8 cellular contexts compared by ENCODE assay signal in the genomic region with DNA sequence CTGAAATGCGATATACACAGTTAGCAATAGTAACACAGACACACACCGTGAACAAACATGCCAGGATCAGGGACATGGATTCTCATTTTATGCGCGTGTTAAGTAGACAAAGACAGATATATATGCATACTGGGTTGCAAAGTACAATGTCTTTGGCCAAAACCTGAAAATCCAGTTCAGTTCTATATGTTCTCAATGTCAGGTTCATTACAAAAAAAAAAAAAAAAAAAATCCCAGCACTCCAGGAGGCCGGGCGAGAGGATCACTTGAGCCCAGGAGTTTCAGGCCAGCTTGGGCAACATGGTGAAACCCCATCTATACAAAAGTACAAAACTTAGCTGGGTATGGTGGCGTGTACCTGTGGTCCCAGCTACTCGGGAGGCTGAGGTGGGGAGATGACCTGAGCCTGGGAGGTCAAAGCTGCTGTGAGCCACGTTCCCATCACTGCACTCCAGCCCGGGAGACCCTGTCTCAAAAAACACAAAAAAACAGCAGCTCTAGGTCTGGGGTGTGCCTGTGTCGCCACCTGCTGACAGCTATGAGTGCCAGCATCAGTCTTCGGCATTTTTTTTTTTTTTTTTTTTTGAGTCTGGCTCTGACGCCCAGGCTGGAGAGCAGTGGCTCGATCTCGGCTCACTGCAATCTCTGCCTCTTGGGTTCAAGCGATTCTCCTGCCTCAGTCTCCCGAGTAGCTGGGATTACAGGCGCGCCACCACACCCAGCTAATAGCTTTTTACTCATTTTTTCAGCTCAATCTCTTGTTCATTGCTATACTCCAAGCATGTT. TPM values are rescaled to one million over a fixed set of nuclear protein-coding genes. Genes with fewer than 3 reads are reported as not detected.
DNase-seq lines count a peak whose midpoint lies in the region; ATAC-seq and TF ChIP-seq lines count a peak whose summit lies in the region.

No MANE protein-coding gene starts in this region.

- H3K27me3 Mint-ChIP-seq in CD4-positive, CD25-positive, alpha-beta regulatory T cell: no peaks in the 10 kb centered on the region
- no peaks in the 10 kb centered on the region for H3K27me3 Mint-ChIP-seq in activated T-cell treated with anti-CD3 and anti-CD28 coated beads, Interleukin-2, amount 50 U/mL, for 72 hours (ENCODE audit: low read depth)

- H3K27ac Mint-ChIP-seq in CD4-positive, CD25-positive, alpha-beta regulatory T cell: peak overlapping the region in 2 of 3 donors; percentile 46 to 52
- H3K27ac Mint-ChIP-seq in activated T-cell treated with anti-CD3 and anti-CD28 coated beads, Interleukin-2, amount 50 U/mL, for 72 hours: no peak overlapping the region

- peak; percentile 72 to 77 for ATAC-seq in CD4-positive, CD25-positive, alpha-beta regulatory T cell (ENCODE audit: low read depth in 2 of 2)
- peak; percentile 70 to 81 for ATAC-seq in activated T-cell treated with anti-CD3 and anti-CD28 coated beads, Interleukin-2, amount 50 U/mL, for 72 hours (replicated peaks in 1 of 2)
- ATAC-seq in HG03565 (IDR thresholded peaks at IDR 0.05; ENCODE audit: unreplicated experiment) (no peak), GM19023 (IDR thresholded peaks at IDR 0.05; ENCODE audit: unreplicated experiment) (no peak)

- no peak overlapping the region for H3K27ac ChIP-seq in CD4-positive, CD25-positive, alpha-beta regulatory T cell (ENCODE audit: insufficient read depth, low read length, poor library complexity, severe bottlenecking)
- H3K27ac ChIP-seq in neutrophil: no peak overlapping the region

- peak; percentile 41 to 75 (median 65) for DNase-seq in CD4-positive, CD25-positive, alpha-beta regulatory T cell
- DNase-seq in HK-2 (ENCODE audit: unreplicated experiment) (peak; percentile 38), NOMO-1 treated with dmso at 0.1 percent for 144 hours (lab: John Stamatoyannopoulos, UW; ENCODE audit: unreplicated experiment) (peak; percentile 24), fibroblast of the aortic adventitia (ENCODE audit: low read depth) (peak; percentile 81)
- DNase-seq in activated T-cell treated with anti-CD3 and anti-CD28 coated beads, Interleukin-2, amount 50 U/mL, for 72 hours: peak; percentile 50 to 60

- H3K4me3 ChIP-seq in CD4-positive, CD25-positive, alpha-beta regulatory T cell (ENCODE audit: low read depth, low read length): no peak overlapping the region
- H3K4me3 ChIP-seq in fibroblast of the aortic adventitia (ENCODE audit: low read depth, low read length) (no peak overlapping the region), neutrophil (ENCODE audit: low read depth in 1 of 2, low read length in 1 of 2) (no peak overlapping the region)

- H3K36me3 ChIP-seq in CD4-positive, CD25-positive, alpha-beta regulatory T cell (ENCODE audit: control insufficient read depth, insufficient read depth, low read length): peaks cover 33% of the 10 kb centered on the region
- H3K36me3 ChIP-seq in neutrophil: peaks cover 68% of the 10 kb centered on the region

- no peaks in the 10 kb centered on the region for H3K27me3 ChIP-seq in CD4-positive, CD25-positive, alpha-beta regulatory T cell (ENCODE audit: control insufficient read depth, insufficient read depth, low read length)
- no peaks in the 10 kb centered on the region for H3K27me3 ChIP-seq in neutrophil

- H3K4me3 Mint-ChIP-seq in CD4-positive, CD25-positive, alpha-beta regulatory T cell: peak overlapping the region in 2 of 4 donors; percentile 38 to 76
- H3K4me3 Mint-ChIP-seq in activated T-cell treated with anti-CD3 and anti-CD28 coated beads, Interleukin-2, amount 50 U/mL, for 72 hours: no peak overlapping the region

- no peaks in the 10 kb centered on the region for H3K9me3 Mint-ChIP-seq in CD4-positive, CD25-positive, alpha-beta regulatory T cell
- no peaks in the 10 kb centered on the region for H3K9me3 Mint-ChIP-seq in activated T-cell treated with anti-CD3 and anti-CD28 coated beads, Interleukin-2, amount 50 U/mL, for 72 hours

- H3K36me3 Mint-ChIP-seq in CD4-positive, CD25-positive, alpha-beta regulatory T cell: peaks cover 14% of the 10 kb centered on the region
- H3K36me3 Mint-ChIP-seq in activated T-cell treated with anti-CD3 and anti-CD28 coated beads, Interleukin-2, amount 50 U/mL, for 72 hours (ENCODE audit: insufficient read depth in 2 of 2): peaks cover 4 to 7% of the 10 kb centered on the region in 2 donors

- H3K4me1 ChIP-seq in CD4-positive, CD25-positive, alpha-beta regulatory T cell (ENCODE audit: control insufficient read depth, insufficient read depth, low read length, poor library complexity, severe bottlenecking): no peaks in the 10 kb centered on the region
- H3K4me1 ChIP-seq in neutrophil (ENCODE audit: control insufficient read depth in 1 of 2, insufficient read depth in 1 of 2, low read depth in 1 of 2, low read length in 1 of 2): no peaks in the 10 kb centered on the region

- no peaks in the 10 kb centered on the region for H3K9me3 ChIP-seq in CD4-positive, CD25-positive, alpha-beta regulatory T cell (ENCODE audit: control insufficient read depth in 2 of 2, low read length in 2 of 2)
- H3K9me3 ChIP-seq in neutrophil: no peaks in the 10 kb centered on the region

- TF ChIP-seq CTCF in fibroblast of the aortic adventitia (IDR thresholded peaks at IDR 0.05; ENCODE audit: insufficient read depth, low read length): peak; percentile 91
- peak; percentile 47 for TF ChIP-seq CTCF in neutrophil (IDR thresholded peaks at IDR 0.05)

- H3K4me1 Mint-ChIP-seq in CD4-positive, CD25-positive, alpha-beta regulatory T cell: peaks cover 0 to 10% (median 4%) of the 10 kb centered on the region in 4 donors
- H3K4me1 Mint-ChIP-seq in activated T-cell treated with anti-CD3 and anti-CD28 coated beads, Interleukin-2, amount 50 U/mL, for 72 hours (ENCODE audit: low read depth): no peaks in the 10 kb centered on the region

RNA-seq across cellular contexts. Expression of a gene that starts 10.3 kb away (rescaled TPM):
- 41.5 TPM for total RNA-seq in CD4-positive, CD25-positive, alpha-beta regulatory T cell
- 10 to 100 TPM; 61.3 to 90.1 (median 75.3) TPM for polyA plus RNA-seq in CD4-positive, CD25-positive, alpha-beta regulatory T cell
- 10 to 100 TPM; 61.7 to 64.3 TPM for total RNA-seq in activated T-cell treated with anti-CD3 and anti-CD28 coated beads, Interleukin-2, amount 50 U/mL, for 72 hours
- 113 and 159 TPM in 2 replicates for total RNA-seq in fibroblast of the aortic adventitia (ENCODE audit: low replicate concordance)

RNA-seq across cellular contexts. Expression of a gene that starts 20.4 kb away (rescaled TPM):
- 47.7 TPM for total RNA-seq in CD4-positive, CD25-positive, alpha-beta regulatory T cell
- polyA plus RNA-seq in CD4-positive, CD25-positive, alpha-beta regulatory T cell: 1 to 10 TPM; 3.4 to 4.7 (median 4.2) TPM
- total RNA-seq in activated T-cell treated with anti-CD3 and anti-CD28 coated beads, Interleukin-2, amount 50 U/mL, for 72 hours: 10 to 100 TPM; 22.7 to 30.0 TPM
- total RNA-seq in fibroblast of the aortic adventitia (ENCODE audit: low replicate concordance): 48.7 and 61.3 TPM in 2 replicates

RNA-seq across cellular contexts. Expression of a gene that starts 52.0 kb away (rescaled TPM):
- total RNA-seq in CD4-positive, CD25-positive, alpha-beta regulatory T cell: 23.9 TPM
- polyA plus RNA-seq in CD4-positive, CD25-positive, alpha-beta regulatory T cell: 10 to 100 TPM; 23.6 to 28.8 (median 27.2) TPM
- total RNA-seq in activated T-cell treated with anti-CD3 and anti-CD28 coated beads, Interleukin-2, amount 50 U/mL, for 72 hours: 100 to 1,000 TPM; 364 to 374 TPM
- total RNA-seq in fibroblast of the aortic adventitia (ENCODE audit: low replicate concordance): 84.1 and 158 TPM in 2 replicates

Comparison
In these comparisons a context has a peak if more than half of its experiments do, and no peak if none do; other contexts are left out.
1. ATAC-seq: peak in CD4-positive, CD25-positive, alpha-beta regulatory T cell (2 of 2) and activated T-cell treated with anti-CD3 and anti-CD28 coated beads, Interleukin-2, amount 50 U/mL, for 72 hours (2 of 2); none in HG03565 (single experiment) and GM19023 (single experiment).
2. DNase-seq: peak in every context shown above with its lines; median percentile 81 in fibroblast of the aortic adventitia; 65 in CD4-positive, CD25-positive, alpha-beta regulatory T cell; 55 in activated T-cell treated with anti-CD3 and anti-CD28 coated beads, Interleukin-2, amount 50 U/mL, for 72 hours; 38 in HK-2; 24 in NOMO-1 treated with dmso at 0.1 percent for 144 hours.